8 cellular contexts compared by ENCODE assay signal in genomic region chr19:58182577-58182988, GRCh38.
DNase-seq lines count a peak whose midpoint lies in the region; TF ChIP-seq lines count a peak whose summit lies in the region.

No MANE protein-coding gene starts in this region.

- no peaks in the 10 kb centered on the region for H3K27me3 ChIP-seq in iPS DF 6.9 (ENCODE audit: control insufficient read depth, insufficient read depth, low read length)

- peaks cover 10% of the 10 kb centered on the region; the same call in 1 of the 2 replicates for H3K36me3 ChIP-seq in iPS DF 6.9 (ENCODE audit: control insufficient read depth, insufficient read depth, low read length)

- CTCF ChIA-PET in GM10248 (lab: Yijun Ruan, JAX), result interaction anchor here (0.9 to 2.2 kb wide), 2 partner anchors 29 to 119 kb away, joined by 3 to 6 read pairs; no protein-coding TSS in a partner anchor

- H3K4me1 ChIP-seq in iPS DF 6.9 (ENCODE audit: control insufficient read depth, insufficient read depth, low read length), result 0 out of 2 replicates have a peak, but pooled peaks cover 2% of the 10 kb centered on the region

- POLR2A ChIA-PET in GM10248 (lab: Yijun Ruan, JAX), result no interaction called here

- intact Hi-C loops in posterior cingulate gyrus (cut with DNase I), result loop anchor here (5.0 to 10.0 kb wide), 2 partner anchors 95 to 122 kb away; partner anchors contain the start of genes ERVK3-1 and ZNF8

- WGBS in iPS DF 6.9 (ENCODE audit: insufficient coverage, insufficient read length), result no CpG with 5 or more reads among the region's 17 CpGs

- DNase-seq in GM10248 (ENCODE audit: extremely low spot score) (peak; percentile 94), LNCaP clone FGC (ENCODE audit: low read depth) (no peak), iPS DF 6.9 (ENCODE audit: low read depth, low spot score) (no peak), DMS53 treated with DMSO at 0.1 percent for 48 hours (lab: John Stamatoyannopoulos, UW; ENCODE audit: unreplicated experiment) (no peak), SW480 (ENCODE audit: low spot score) (no peak), posterior cingulate gyrus (no peak)
- peak; percentile 76 for DNase-seq in activated T-helper 9 cell treated with anti-CD3 and anti-CD28 coated beads, Interleukin-2, amount 50 U/mL, for 16 hours (ENCODE audit: low read depth)
- peak; percentile 91 for DNase-seq in stimulated activated CD4-positive, alpha-beta T cell treated with anti-CD3 and anti-CD28 coated beads, Interleukin-1b, Interleukin-23, amount 100 ng/mL, for 48 hours

- no peak overlapping the region for H3K27ac ChIP-seq in iPS DF 6.9 (ENCODE audit: low read length)

- no peaks in the 10 kb centered on the region for H3K9me3 ChIP-seq in iPS DF 6.9 (ENCODE audit: control insufficient read depth, insufficient read depth, low read length)

- no peak for TF ChIP-seq CTCF in GM10248 (IDR thresholded peaks at IDR 0.05; ENCODE audit: control extremely low read depth, extremely low read depth, low read depth, missing control alignments)
- TF ChIP-seq CTCF in LNCaP clone FGC (IDR thresholded peaks at IDR 0.05; ENCODE audit: control insufficient read depth, extremely low read depth, insufficient read depth), result no peak

- H3K4me3 ChIP-seq in LNCaP clone FGC (ENCODE audit: low read depth, low read length) (peak overlapping the region; percentile 76), iPS DF 6.9 (ENCODE audit: low read length) (peak overlapping the region; percentile 24; the same call in 1 of the 2 replicates)

Comparison
In these comparisons a context has a peak if more than half of its experiments do, and no peak if none do; other contexts are left out.
1. DNase-seq: peak in GM10248 (single experiment), activated T-helper 9 cell treated with anti-CD3 and anti-CD28 coated beads, Interleukin-2, amount 50 U/mL, for 16 hours (single experiment) and stimulated activated CD4-positive, alpha-beta T cell treated with anti-CD3 and anti-CD28 coated beads, Interleukin-1b, Interleukin-23, amount 100 ng/mL, for 48 hours (single experiment); none in LNCaP clone FGC (single experiment), iPS DF 6.9 (single experiment), DMS53 treated with DMSO at 0.1 percent for 48 hours (single experiment), SW480 (single experiment) and posterior cingulate gyrus (0 of 10).